35 cellular contexts compared by ENCODE assay signal in genomic region chr6:111326563-111326962, GRCh38.
"Had no signal": no experiment of that assay in that cellular context is flagged by ENCODE, and none has a peak within 500 bp of the region (broad histone marks: within the 10 kb centered on the region; RNA-seq: fewer than 3 reads in every experiment).

No MANE protein-coding gene starts in this region.

- DNase-seq: Karpas-422, Kasumi-1, MG63, MM.1S, MV-4-11, NCI-H1048, NCI-H1092, NCI-H1092 treated with DMSO at 0.1 percent for 48 hours, NCI-H1105, NCI-H1105 treated with DMSO at 0.1 percent for 48 hours, NCI-H1417, NCI-H1417 treated with DMSO at 0.1 percent for 48 hours, NCI-H1436, NCI-H1436 treated with DMSO at 0.1 percent for 48 hours, NCI-H146, NCI-H1694, NCI-H1694 treated with DMSO at 0.1 percent for 48 hours, NCI-H187, NCI-H187 treated with DMSO at 0.1 percent for 48 hours, NCI-H1930, NCI-H2029, NCI-H2029 treated with DMSO at 0.1 percent for 48 hours, NCI-H2081, NCI-H2081 treated with DMSO at 0.1 percent for 48 hours, NCI-H2107, NCI-H2171, NCI-H2171 treated with DMSO at 0.1 percent for 48 hours, NCI-H2227 treated with DMSO at 0.1 percent for 48 hours, NCI-H226, NCI-H345, NCI-H446, NCI-H446 treated with DMSO at 0.1 percent for 48 hours, NCI-H510A, NCI-H510A treated with DMSO at 0.1 percent for 48 hours, NCI-H524 had no signal

- H3K4me3 ChIP-seq: MG63 had no signal

- H3K9me3 ChIP-seq: MG63 had no signal

- H3K27me3 ChIP-seq: MG63 had no signal
